In genomic region chr7:128427289-128427891, GRCh38 we compare ENCODE assay signal across 8 cellular contexts. TPM values are rescaled to one million over a fixed set of nuclear protein-coding genes. Genes with fewer than 3 reads are reported as not detected.
DNase-seq lines count a peak whose midpoint lies in the region; ATAC-seq, FAIRE-seq and TF ChIP-seq lines count a peak whose summit lies in the region.

No MANE protein-coding gene starts in this region.

- H3K36me3 ChIP-seq in bronchial epithelial cell (ENCODE audit: control insufficient read depth, insufficient read depth, low read length) (no peaks in the 10 kb centered on the region), transverse colon (no peaks in the 10 kb centered on the region)

- TF ChIP-seq POLR2A in transverse colon (IDR thresholded peaks at IDR 0.05), result no peak

- H3K4me1 ChIP-seq in transverse colon, result peaks cover 0 to 3% (median 1%) of the 10 kb centered on the region in 4 donors

- no peaks in the 10 kb centered on the region for H3K9me3 ChIP-seq in transverse colon

- in situ Hi-C loops in transverse colon (cut with MboI; ENCODE audit: low pct_ligation_motif_present in 1 of 4, low pct_unique_long_range_greater_than_20kb in 1 of 4, low sequenced_read_pairs in 3 of 4), result loop anchor here in 2 of 4 donors (5.0 kb wide), 1 partner anchor 35 kb away; no protein-coding TSS in a partner anchor

- no peak for TF ChIP-seq EP300 in transverse colon (IDR thresholded peaks at IDR 0.05; ENCODE audit: low read depth)

- H3K27me3 ChIP-seq in bronchial epithelial cell (ENCODE audit: control insufficient read depth, insufficient read depth, low read length) (no peaks in the 10 kb centered on the region), transverse colon (no peaks in the 10 kb centered on the region)

- no peak overlapping the region for H3K4me3 ChIP-seq in bronchial epithelial cell (ENCODE audit: low read depth, low read length)
- no peak overlapping the region for H3K4me3 ChIP-seq in transverse colon

- no peak overlapping the region for H3K27ac Mint-ChIP-seq in activated CD4-positive, alpha-beta T cell treated with anti-CD3 and anti-CD28 coated beads, Interleukin-2, amount 10 ng/mL, durations not matched to agents 24 days and 14 days

- peaks cover 6% of the 10 kb centered on the region for H3K27me3 Mint-ChIP-seq in activated CD4-positive, alpha-beta T cell treated with anti-CD3 and anti-CD28 coated beads, Interleukin-2, amount 10 ng/mL, durations not matched to agents 24 days and 14 days

- 16 to 17% methylated on average over 7 of the region's 7 CpGs for WGBS in transverse colon (ENCODE audit: low coverage in 1 of 2), 2 donors

- TF ChIP-seq CTCF in bronchial epithelial cell (IDR thresholded peaks at IDR 0.05; ENCODE audit: insufficient read depth, low read length, severe bottlenecking) (peak; percentile 61), transverse colon (IDR thresholded peaks at IDR 0.05) (peak; percentile 79 to 93 (median 91))

- H3K27ac ChIP-seq in transverse colon, result no peak overlapping the region

- no peak overlapping the region for H3K4me3 Mint-ChIP-seq in activated CD4-positive, alpha-beta T cell treated with anti-CD3 and anti-CD28 coated beads, Interleukin-2, amount 10 ng/mL, durations not matched to agents 24 days and 14 days

- FAIRE-seq in bronchial epithelial cell (lab: Jason Lieb, UNC), result no peak

- ATAC-seq in HG02610 (IDR thresholded peaks at IDR 0.05; ENCODE audit: unreplicated experiment) (peak; percentile 72), left lobe of liver (peak; percentile 80), GM21526 (IDR thresholded peaks at IDR 0.05; ENCODE audit: low FRiP score, unreplicated experiment) (no peak)

- peaks cover 18% of the 10 kb centered on the region for H3K4me1 Mint-ChIP-seq in activated CD4-positive, alpha-beta T cell treated with anti-CD3 and anti-CD28 coated beads, Interleukin-2, amount 10 ng/mL, durations not matched to agents 24 days and 14 days

- no peaks in the 10 kb centered on the region for H3K9me3 Mint-ChIP-seq in activated CD4-positive, alpha-beta T cell treated with anti-CD3 and anti-CD28 coated beads, Interleukin-2, amount 10 ng/mL, durations not matched to agents 24 days and 14 days

- H3K36me3 Mint-ChIP-seq in activated CD4-positive, alpha-beta T cell treated with anti-CD3 and anti-CD28 coated beads, Interleukin-2, amount 10 ng/mL, durations not matched to agents 24 days and 14 days (ENCODE audit: low read depth), result no peaks in the 10 kb centered on the region

- intact Hi-C loops in activated CD4-positive, alpha-beta T cell treated with anti-CD3 and anti-CD28 coated beads, Interleukin-2, amount 10 ng/mL, durations not matched to agents 24 days and 14 days (cut with micrococcal nuclease), result loop anchor here (1.0 to 5.0 kb wide), 2 partner anchors 34 to 50 kb away; partner anchors contain the start of gene METTL2B
- intact Hi-C loops in transverse colon (cut with DNase I; ENCODE audit: low total_unique reads), result loop anchor here (1.0 kb wide), 1 partner anchor 34 kb away; no protein-coding TSS in a partner anchor

- DNase-seq in activated CD4-positive, alpha-beta T cell treated with anti-CD3 and anti-CD28 coated beads, Interleukin-2, amount 10 ng/mL, durations not matched to agents 24 days and 14 days, result peak; percentile 81
- no peak for DNase-seq in activated CD4-positive, alpha-beta T cell treated with anti-CD3 and anti-CD28 coated beads for 1 hour
- DNase-seq in NCI-H82 treated with DMSO at 0.1 percent for 48 hours (lab: John Stamatoyannopoulos, UW; ENCODE audit: unreplicated experiment) (peak; percentile 55), bronchial epithelial cell (ENCODE audit: low read depth) (peak; percentile 50), left lobe of liver (ENCODE audit: low spot score) (no peak), transverse colon (no peak)

RNA-seq across cellular contexts. Expression of gene IMPDH1, which starts 17.6 kb away (rescaled TPM):
- total RNA-seq in activated CD4-positive, alpha-beta T cell treated with anti-CD3 and anti-CD28 coated beads, Interleukin-2, amount 10 ng/mL, durations not matched to agents 24 days and 14 days, result 102 and 105 TPM in 2 replicates
- total RNA-seq in bronchial epithelial cell (47.9 and 53.4 TPM in 2 replicates), left lobe of liver (3.5 TPM), transverse colon (100 to 1,000 TPM in 1 of 4 donors, 10 to 100 TPM in 3; 21.4 to 189 (median 44.2) TPM)

RNA-seq across cellular contexts. Expression of gene HILPDA, which starts 28.3 kb away (rescaled TPM):
- 171 TPM in 2 replicates for total RNA-seq in activated CD4-positive, alpha-beta T cell treated with anti-CD3 and anti-CD28 coated beads, Interleukin-2, amount 10 ng/mL, durations not matched to agents 24 days and 14 days
- 41.1 and 70.4 TPM in 2 replicates for total RNA-seq in bronchial epithelial cell
- 3.8 TPM for total RNA-seq in left lobe of liver
- total RNA-seq in transverse colon, result 10 to 100 TPM in 1 of 4 donors, 1 to 10 TPM in 2, not detected in 1; 5.3 to 35.5 (median 5.9) TPM

RNA-seq across cellular contexts. Expression of gene METTL2B, which starts 49.2 kb away (rescaled TPM):
- total RNA-seq in activated CD4-positive, alpha-beta T cell treated with anti-CD3 and anti-CD28 coated beads, Interleukin-2, amount 10 ng/mL, durations not matched to agents 24 days and 14 days, result 61.1 and 71.3 TPM in 2 replicates
- total RNA-seq in bronchial epithelial cell, result 34.2 and 38.3 TPM in 2 replicates
- total RNA-seq in left lobe of liver, result 13.9 TPM
- total RNA-seq in transverse colon, result 10 to 100 TPM; 22.1 to 30.3 (median 23.2) TPM

Comparison
In these comparisons a context has a peak if more than half of its experiments do, and no peak if none do; other contexts are left out.
1. DNase-seq: peak in activated CD4-positive, alpha-beta T cell treated with anti-CD3 and anti-CD28 coated beads, Interleukin-2, amount 10 ng/mL, durations not matched to agents 24 days and 14 days (single experiment), NCI-H82 treated with DMSO at 0.1 percent for 48 hours (single experiment) and bronchial epithelial cell (single experiment); none in activated CD4-positive, alpha-beta T cell treated with anti-CD3 and anti-CD28 coated beads for 1 hour (single experiment), left lobe of liver (single experiment) and transverse colon (single experiment).